ENCODE assay signal across 6 cellular contexts in the genomic region with DNA sequence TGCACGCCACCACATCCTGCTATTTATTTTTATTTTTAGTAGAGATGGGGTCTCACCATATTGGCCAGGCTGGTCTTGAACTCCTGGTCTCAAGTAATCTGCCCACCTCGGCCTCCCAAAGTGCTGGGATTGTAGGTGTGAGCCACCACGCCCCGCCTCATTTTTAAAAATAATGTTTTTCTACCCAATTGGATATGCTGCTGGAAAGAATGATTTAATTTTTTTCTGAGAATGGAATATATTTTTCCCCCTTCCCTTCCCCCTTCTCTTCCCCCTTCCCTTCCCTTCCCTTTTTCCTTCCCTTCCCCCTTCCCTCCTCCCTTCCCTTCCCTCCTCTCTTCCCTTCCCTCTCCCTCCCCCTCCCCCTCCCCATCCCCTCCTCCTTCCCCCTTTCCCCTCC.
"Had no signal": no experiment of that assay in that cellular context is flagged by ENCODE, and none has a peak within 500 bp of the region (broad histone marks: within the 10 kb centered on the region; RNA-seq: fewer than 3 reads in every experiment).

No MANE protein-coding gene starts in this region.

- FAIRE-seq: HTR-8/SVneo had no signal

- H3K4me2 ChIP-seq: KMS-11 had no signal

- H3K27ac ChIP-seq: HL-60, KMS-11 had no signal

- H3K9ac ChIP-seq: KMS-11 had no signal

- DNase-seq: IMR-90, KBM-7, KG1 had no signal
